ENCODE assay signal across 27 cellular contexts in the genomic region with DNA sequence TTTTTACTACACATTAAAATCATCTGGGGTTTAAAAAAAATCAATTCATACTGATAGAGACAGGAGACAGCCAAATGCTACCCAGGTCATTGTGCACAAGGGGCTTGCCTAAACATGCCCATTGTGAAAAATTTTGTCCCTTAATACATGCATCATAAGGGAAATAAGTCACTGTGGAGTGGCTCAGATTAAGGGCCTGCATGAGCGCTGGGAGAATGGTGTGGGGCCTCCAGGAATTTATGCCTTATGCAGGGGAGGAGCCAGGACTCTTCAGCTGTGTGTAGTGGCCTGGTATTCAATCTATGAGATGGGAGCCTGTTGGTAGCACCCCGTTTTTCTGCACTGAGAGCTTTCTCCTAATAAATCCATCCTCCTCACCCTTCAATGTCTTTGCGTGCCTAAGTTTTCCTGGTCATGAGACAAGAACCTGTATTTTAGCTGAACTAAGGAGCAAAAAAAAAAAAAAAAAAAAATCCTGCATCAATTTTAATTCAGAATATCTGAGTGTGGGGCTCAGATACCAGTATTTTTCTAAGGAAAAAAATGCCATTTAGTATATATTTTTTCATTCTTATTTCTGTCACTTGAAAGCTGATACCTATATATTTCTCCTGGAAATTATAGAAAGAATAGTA.
DNase-seq lines count a peak whose midpoint lies in the region; FAIRE-seq and TF ChIP-seq lines count a peak whose summit lies in the region.
"Had no signal": no experiment of that assay in that cellular context is flagged by ENCODE, and none has a peak within 500 bp of the region (broad histone marks: within the 10 kb centered on the region; RNA-seq: fewer than 3 reads in every experiment).

No MANE protein-coding gene starts in this region.

- DNase-seq in DMS53 (lab: John Stamatoyannopoulos, UW) (peak; percentile 12), DMS53 treated with DMSO at 0.1 percent for 48 hours (lab: John Stamatoyannopoulos, UW; ENCODE audit: unreplicated experiment) (no peak), HT1080 (ENCODE audit: low read depth) (peak; percentile 33), astrocyte (ENCODE audit: low read depth) (no peak), islet precursor cell (peak; percentile 63), hepatic stellate cell (ENCODE audit: low spot score) (no peak), AG08395 (ENCODE audit: low spot score) (no peak)
- DNase-seq in activated CD8-positive, alpha-beta memory T cell treated with anti-CD3 and anti-CD28 coated beads, Interleukin-2, amount 50 U/mL, for 4 hours, result no peak
- DNase-seq: activated CD4-positive, alpha-beta T cell treated with anti-CD3 and anti-CD28 coated beads for 1 hour; activated CD8-positive, alpha-beta T cell treated with anti-CD3 and anti-CD28 coated beads for 36 hours; activated naive CD4-positive, alpha-beta T cell treated with anti-CD3 and anti-CD28 coated beads, Interleukin-2, amount 50 U/mL, for 16 hours; amniotic stem cell; DND-41; HFFc6; NCI-H2081 treated with DMSO at 0.1 percent for 48 hours; PC-9; stimulated activated naive CD4-positive, alpha-beta T cell; T-helper 2 cell; upper lobe of left lung had no signal

- no peak overlapping the region for H3K4me3 Mint-ChIP-seq in astrocyte (ENCODE audit: unreplicated experiment)
- H3K4me3 Mint-ChIP-seq: activated CD8-positive, alpha-beta T cell treated with anti-CD3 and anti-CD28 coated beads for 36 hours; activated T-helper 17 cell treated with anti-CD3 and anti-CD28 coated beads, Interleukin-2, amount 50 U/mL, for 72 hours; CD14-positive monocyte; HFFc6; memory B cell; neural crest cell had no signal

- H4K20me1 ChIP-seq in astrocyte (ENCODE audit: insufficient read depth, low read length), result no peaks in the 10 kb centered on the region

- no peak overlapping the region for H3K9ac ChIP-seq in astrocyte (ENCODE audit: low read length)
- H3K9ac ChIP-seq: parathyroid adenoma had no signal

- no peaks in the 10 kb centered on the region for H3K36me3 ChIP-seq in astrocyte (ENCODE audit: insufficient read depth, low read length)
- H3K36me3 ChIP-seq: upper lobe of left lung had no signal

- no peak overlapping the region for H3K4me3 ChIP-seq in astrocyte (ENCODE audit: insufficient read depth, low read depth, low read length)
- H3K4me3 ChIP-seq: PC-9, skin epidermis, upper lobe of left lung had no signal

- FAIRE-seq in astrocyte (lab: Jason Lieb, UNC), result no peak

- H3K9me3 Mint-ChIP-seq in astrocyte (ENCODE audit: unreplicated experiment), result peaks cover 14% of the 10 kb centered on the region

- no peaks in the 10 kb centered on the region for H3K27me3 Mint-ChIP-seq in astrocyte (ENCODE audit: low read depth, unreplicated experiment)
- H3K27me3 Mint-ChIP-seq: activated CD8-positive, alpha-beta T cell treated with anti-CD3 and anti-CD28 coated beads for 36 hours; activated T-helper 17 cell treated with anti-CD3 and anti-CD28 coated beads, Interleukin-2, amount 50 U/mL, for 72 hours; memory B cell had no signal

- peaks cover 5% of the 10 kb centered on the region for H3K4me1 Mint-ChIP-seq in astrocyte (ENCODE audit: low read depth, unreplicated experiment)
- H3K4me1 Mint-ChIP-seq: activated T-helper 17 cell treated with anti-CD3 and anti-CD28 coated beads, Interleukin-2, amount 50 U/mL, for 72 hours; CD14-positive monocyte; memory B cell; neural crest cell had no signal

- H3K27me3 ChIP-seq in astrocyte (ENCODE audit: insufficient read depth, low read length), result no peaks in the 10 kb centered on the region
- H3K27me3 ChIP-seq: upper lobe of left lung had no signal

- H3K9me3 ChIP-seq in astrocyte (ENCODE audit: insufficient read depth, low read depth, low read length), result no peaks in the 10 kb centered on the region

- no peak overlapping the region for H3K27ac ChIP-seq in astrocyte (ENCODE audit: low read depth, low read length)
- H3K27ac ChIP-seq: 22Rv1, epithelial cell of prostate, parathyroid adenoma, PC-9, skin epidermis, upper lobe of left lung had no signal

- peak overlapping the region; percentile 67 for H3K27ac Mint-ChIP-seq in astrocyte (ENCODE audit: unreplicated experiment)
- H3K27ac Mint-ChIP-seq: activated CD8-positive, alpha-beta T cell treated with anti-CD3 and anti-CD28 coated beads for 36 hours; activated T-helper 17 cell treated with anti-CD3 and anti-CD28 coated beads, Interleukin-2, amount 50 U/mL, for 72 hours; CD14-positive monocyte; HFFc6; memory B cell had no signal

- no peaks in the 10 kb centered on the region for H3K79me2 ChIP-seq in astrocyte (ENCODE audit: insufficient read depth, low read length)
- H3K79me2 ChIP-seq: parathyroid adenoma had no signal

- H3K4me2 ChIP-seq in astrocyte (ENCODE audit: low read length), result no peak overlapping the region
- H3K4me2 ChIP-seq: PC-9 had no signal

- TF ChIP-seq CTCF in astrocyte (IDR thresholded peaks at IDR 0.05; ENCODE audit: insufficient read depth, low read depth, low read length), result no peak

- no peak overlapping the region for H2AFZ ChIP-seq in astrocyte (ENCODE audit: low read depth, low read length)
- H2AFZ ChIP-seq: parathyroid adenoma, PC-9 had no signal

- no peaks in the 10 kb centered on the region for H3K36me3 Mint-ChIP-seq in astrocyte (ENCODE audit: low read depth, unreplicated experiment)
- H3K36me3 Mint-ChIP-seq: CD14-positive monocyte, memory B cell had no signal

- H3K4me1 ChIP-seq in astrocyte (ENCODE audit: insufficient read depth, low read length), result no peaks in the 10 kb centered on the region
- H3K4me1 ChIP-seq: parathyroid adenoma, upper lobe of left lung had no signal

Comparison
In these comparisons a context has a peak if more than half of its experiments do, and no peak if none do; other contexts are left out.
1. DNase-seq: peak in DMS53 (single experiment), HT1080 (single experiment) and islet precursor cell (single experiment); none in DMS53 treated with DMSO at 0.1 percent for 48 hours (single experiment), astrocyte (single experiment), hepatic stellate cell (single experiment), activated CD8-positive, alpha-beta memory T cell treated with anti-CD3 and anti-CD28 coated beads, Interleukin-2, amount 50 U/mL, for 4 hours (single experiment) and AG08395 (single experiment).